In genomic region chr6:148348335-148348734, GRCh38 we compare ENCODE assay signal across 21 cellular contexts. TPM values are rescaled to one million over a fixed set of nuclear protein-coding genes. Genes with fewer than 3 reads are reported as not detected.
"Had no signal": no experiment of that assay in that cellular context is flagged by ENCODE, and none has a peak within 500 bp of the region (broad histone marks: within the 10 kb centered on the region; RNA-seq: fewer than 3 reads in every experiment).

No MANE protein-coding gene starts in this region.

- H3K27ac ChIP-seq: colonic mucosa, neural progenitor cell, ovary, psoas muscle, suprapubic skin had no signal

- H3K27me3 ChIP-seq: ascending aorta, colonic mucosa, ovary, suprapubic skin, upper lobe of left lung had no signal

- H3K9me3 Mint-ChIP-seq: activated CD4-positive, alpha-beta T cell treated with anti-CD3 and anti-CD28 coated beads, Interleukin-2, amount 10 ng/mL, durations not matched to agents 7 days and 5 days; central memory CD8-positive, alpha-beta T cell; immature natural killer cell; stimulated activated naive CD8-positive, alpha-beta T cell treated with anti-CD3 and anti-CD28 coated beads, Interleukin-15, Interleukin-2, amounts not matched to agents 100 ng/mL and 50 ng/mL, for 24 hours; T-helper 2 cell treated with Interferon-gamma antibody and Interleukin-4, amounts not matched to agents 5 μg/mL and 100 μg/mL, for 36 hours had no signal

- H3K27ac Mint-ChIP-seq: activated CD4-positive, alpha-beta T cell treated with anti-CD3 and anti-CD28 coated beads, Interleukin-2, amount 10 ng/mL, durations not matched to agents 7 days and 5 days; immature natural killer cell; neural progenitor cell; stimulated activated naive CD8-positive, alpha-beta T cell treated with anti-CD3 and anti-CD28 coated beads, Interleukin-15, Interleukin-2, amounts not matched to agents 100 ng/mL and 50 ng/mL, for 24 hours; T-helper 2 cell treated with Interferon-gamma antibody and Interleukin-4, amounts not matched to agents 5 μg/mL and 100 μg/mL, for 36 hours had no signal

- H3K4me3 Mint-ChIP-seq: activated CD4-positive, alpha-beta T cell treated with anti-CD3 and anti-CD28 coated beads, Interleukin-2, amount 10 ng/mL, durations not matched to agents 7 days and 5 days; central memory CD8-positive, alpha-beta T cell; immature natural killer cell; neural progenitor cell; stimulated activated naive CD8-positive, alpha-beta T cell treated with anti-CD3 and anti-CD28 coated beads, Interleukin-15, Interleukin-2, amounts not matched to agents 100 ng/mL and 50 ng/mL, for 24 hours; T-helper 2 cell treated with Interferon-gamma antibody and Interleukin-4, amounts not matched to agents 5 μg/mL and 100 μg/mL, for 36 hours had no signal

- H3K4me1 Mint-ChIP-seq: central memory CD8-positive, alpha-beta T cell; immature natural killer cell had no signal

- H3K9ac ChIP-seq: neural progenitor cell had no signal

- DNase-seq: activated CD4-positive, alpha-beta T cell treated with anti-CD3 and anti-CD28 coated beads, Interleukin-2, amount 10 ng/mL, durations not matched to agents 7 days and 5 days; activated CD8-positive, alpha-beta memory T cell treated with anti-CD3 and anti-CD28 coated beads for 24 hours; activated CD8-positive, alpha-beta memory T cell treated with anti-CD3 and anti-CD28 coated beads, Interleukin-2, amount 50 U/mL, for 48 hours; activated effector memory CD4-positive, alpha-beta T cell treated with Interleukin-2 at 50 U/mL for 16 hours; activated naive CD4-positive, alpha-beta T cell treated with anti-CD3 and anti-CD28 coated beads, Interleukin-2, amount 50 U/mL, for 16 hours; activated T-cell treated with anti-CD3 and anti-CD28 coated beads, Interleukin-2, amount 50 U/mL, for 48 hours; colonic mucosa; erythroblast; immature natural killer cell; kidney glomerular epithelial cell; left ventricle myocardium superior; ovary; psoas muscle; right cardiac atrium; upper lobe of left lung had no signal

- H3K36me3 Mint-ChIP-seq: immature natural killer cell had no signal

- ATAC-seq: left ventricle myocardium superior, psoas muscle, right cardiac atrium had no signal

- H3K36me3 ChIP-seq: ascending aorta, colonic mucosa, neural progenitor cell, ovary, suprapubic skin had no signal

- H3K9me3 ChIP-seq: ascending aorta, colonic mucosa, ovary, psoas muscle, suprapubic skin, upper lobe of left lung had no signal

- H3K4me3 ChIP-seq: ascending aorta, colonic mucosa, neural progenitor cell, ovary, psoas muscle, suprapubic skin, upper lobe of left lung had no signal

- H3K4me1 ChIP-seq: colonic mucosa, psoas muscle had no signal

- H2AFZ ChIP-seq: neural progenitor cell had no signal

RNA-seq across cellular contexts. Expression of gene SASH1, which starts 5.7 kb away (rescaled TPM):
- polyA plus RNA-seq: immature natural killer cell had no signal
